9 cellular contexts compared by ENCODE assay signal in genomic region chr12:53624956-53625355, GRCh38. TPM values are rescaled to one million over a fixed set of nuclear protein-coding genes. Genes with fewer than 3 reads are reported as not detected.
DNase-seq lines count a peak whose midpoint lies in the region; ATAC-seq and TF ChIP-seq lines count a peak whose summit lies in the region.
"Had no signal": no experiment of that assay in that cellular context is flagged by ENCODE, and none has a peak within 500 bp of the region (broad histone marks: within the 10 kb centered on the region; RNA-seq: fewer than 3 reads in every experiment).

No MANE protein-coding gene starts in this region.

- peak overlapping the region; percentile 85 for H3K56ac ChIP-seq in mesendoderm (ENCODE audit: low read length)

- no peak overlapping the region for H3K23ac ChIP-seq in mesendoderm (ENCODE audit: low read length)

- peak overlapping the region; percentile 90 for H2AK5ac ChIP-seq in mesendoderm (ENCODE audit: low read length)

- H3K4me3 ChIP-seq in heart right ventricle (peak overlapping the region; percentile 57 to 74 (median 69)), body of pancreas (peak overlapping the region; percentile 34 to 74), mesendoderm (ENCODE audit: low read length) (peak overlapping the region; percentile 61), aorta (ENCODE audit: low read length in 2 of 2) (peak overlapping the region; percentile 84 to 90)

- peaks cover 10% of the 10 kb centered on the region for H3K79me1 ChIP-seq in mesendoderm (ENCODE audit: low read length)

- H3K4me1 ChIP-seq in heart right ventricle (peaks cover 5 to 47% (median 36%) of the 10 kb centered on the region in 9 donors), body of pancreas (peaks cover 34% of the 10 kb centered on the region), mesendoderm (ENCODE audit: control insufficient read depth, low read depth, low read length) (peaks cover 8% of the 10 kb centered on the region), aorta (ENCODE audit: control insufficient read depth in 1 of 2, insufficient read depth in 2 of 2, low read length in 2 of 2) (no peaks in the 10 kb centered on the region)

- no peak overlapping the region for H3K4ac ChIP-seq in mesendoderm (ENCODE audit: low read depth, low read length)

- TF ChIP-seq POLR2A in body of pancreas (IDR thresholded peaks at IDR 0.05), result no peak

- 32 to 51% methylated on average over 4 of the region's 4 CpGs for WGBS in heart right ventricle, 2 donors
- WGBS in body of pancreas, 2 donors, result 25 to 30% methylated on average over 4 of the region's 4 CpGs
- WGBS in mesendoderm (ENCODE audit: extremely low coverage, insufficient coverage, low lambda C conversion rate), result no CpG with 5 or more reads among the region's 4 CpGs
- WGBS in aorta, 2 donors, result 14 to 20% methylated on average over 4 of the region's 4 CpGs

- DNase-seq in heart right ventricle, result no peak
- no peak for DNase-seq in Right ventricle myocardium inferior (ENCODE audit: missing footprints)
- DNase-seq in body of pancreas, result no peak
- DNase-seq in mesendoderm, result no peak
- no peak for DNase-seq in aorta
- DNase-seq in ureter (ENCODE audit: low spot score), result no peak
- DNase-seq in CD1c-positive myeloid dendritic cell (ENCODE audit: extremely low spot score), result no peak
- DNase-seq: activated effector memory CD4-positive, alpha-beta T cell treated with anti-CD3 and anti-CD28 coated beads, Interleukin-2, amount 50 U/mL, for 16 hours had no signal

- H2BK5ac ChIP-seq in mesendoderm (ENCODE audit: low read length), result peak overlapping the region; percentile 17

- H4K5ac ChIP-seq in mesendoderm (ENCODE audit: low read length), result no peak overlapping the region

- H3K27ac ChIP-seq in heart right ventricle (peak overlapping the region; percentile 79 to 98 (median 96)), body of pancreas (peak overlapping the region; percentile 92 to 94 (median 92)), mesendoderm (ENCODE audit: low read depth, low read length) (no peak overlapping the region), aorta (ENCODE audit: low read depth in 1 of 2, low read length in 2 of 2) (peak overlapping the region; percentile 6 to 61)

- intact Hi-C loops in heart right ventricle (cut with DNase I), result loop anchor here in 7 of 10 donors (2.0 to 10.0 kb wide), 6 partner anchors 37 to 83 kb away; partner anchors contain the start of gene ATP5MC2 (in 4 of the 7)
- intact Hi-C loops in Right ventricle myocardium inferior (cut with DNase I), result loop anchor here (2.0 to 5.0 kb wide), 2 partner anchors 33 to 34 kb away; no protein-coding TSS in a partner anchor
- intact Hi-C loops in body of pancreas (cut with DNase I), result loop anchor here (10.0 kb wide), 1 partner anchor 50 kb away; the partner anchor contains the start of gene ATP5MC2
- intact Hi-C loops in aorta (cut with DNase I), result loop anchor here (5.0 to 10.0 kb wide), 4 partner anchors 37 to 83 kb away; partner anchors contain the start of gene ATP5MC2 (in 1 of the 2)

- ATAC-seq in heart right ventricle, result no peak
- no peak for ATAC-seq in Right ventricle myocardium inferior
- no peak for ATAC-seq in body of pancreas
- no peak for ATAC-seq in aorta (ENCODE audit: low FRiP score)
- no peak for ATAC-seq in GM19035 (IDR thresholded peaks at IDR 0.05; ENCODE audit: unreplicated experiment)

- no peak overlapping the region for H3K18ac ChIP-seq in mesendoderm (ENCODE audit: low read length)

- no peak overlapping the region for H2BK15ac ChIP-seq in mesendoderm (replicated peaks; ENCODE audit: low read depth)

- TF ChIP-seq CTCF in heart right ventricle (IDR thresholded peaks at IDR 0.05), result no peak
- TF ChIP-seq CTCF in body of pancreas (IDR thresholded peaks at IDR 0.05), result no peak

- no peaks in the 10 kb centered on the region for H3K27me3 ChIP-seq in heart right ventricle
- no peaks in the 10 kb centered on the region for H3K27me3 ChIP-seq in body of pancreas
- H3K27me3 ChIP-seq in mesendoderm (ENCODE audit: insufficient read depth, low read length, poor library complexity), result no peaks in the 10 kb centered on the region
- H3K27me3 ChIP-seq in aorta (ENCODE audit: control insufficient read depth in 1 of 2, insufficient read depth in 2 of 2, low read length in 1 of 2), result no peaks in the 10 kb centered on the region

- no peak overlapping the region for H2BK120ac ChIP-seq in mesendoderm (ENCODE audit: low read depth, low read length)

- peaks cover 0 to 6% (median 0%) of the 10 kb centered on the region in 9 donors for H3K36me3 ChIP-seq in heart right ventricle
- no peaks in the 10 kb centered on the region for H3K36me3 ChIP-seq in body of pancreas (replicated peaks in 1 of 2; ENCODE audit: insufficient read depth in 1 of 2, low read depth in 2 of 2)
- H3K36me3 ChIP-seq in mesendoderm (ENCODE audit: control insufficient read depth, insufficient read depth, low read length), result no peaks in the 10 kb centered on the region
- no peaks in the 10 kb centered on the region for H3K36me3 ChIP-seq in aorta (ENCODE audit: control insufficient read depth in 1 of 2, insufficient read depth in 2 of 2, low read length in 1 of 2)

- H3K9me3 ChIP-seq in heart right ventricle, result no peaks in the 10 kb centered on the region
- H3K9me3 ChIP-seq in body of pancreas, result no peaks in the 10 kb centered on the region
- no peaks in the 10 kb centered on the region for H3K9me3 ChIP-seq in aorta (ENCODE audit: control insufficient read depth, low read length)

- peak overlapping the region; percentile 79 for H3K9ac ChIP-seq in mesendoderm (ENCODE audit: low read length)

- H3K4me2 ChIP-seq in mesendoderm (ENCODE audit: low read length), result peak overlapping the region; percentile 88

- H4K8ac ChIP-seq in mesendoderm (ENCODE audit: low read depth, low read length), result no peak overlapping the region

- peaks cover 15% of the 10 kb centered on the region for H3K79me2 ChIP-seq in mesendoderm (ENCODE audit: control insufficient read depth, insufficient read depth, low read length)

RNA-seq across cellular contexts. Expression of gene ATF7, which starts 1.2 kb away (rescaled TPM):
- total RNA-seq in heart right ventricle (10 to 100 TPM; 28.2 to 47.8 (median 34.4) TPM), Right ventricle myocardium inferior (39.8 TPM), body of pancreas (10 to 100 TPM; 12.9 to 21.3 TPM), aorta (10 to 100 TPM; 68.4 to 73.5 TPM), ureter (58.3 TPM)
- polyA plus RNA-seq in heart right ventricle (10 to 100 TPM; 12.6 to 23.0 TPM), aorta (10 to 100 TPM; 25.7 to 29.5 TPM)
- polyA plus RNA-seq in mesendoderm (2013, experiment 1 of 2), result 12.6 TPM
- 12.0 TPM for polyA plus RNA-seq in mesendoderm (2013, experiment 2 of 2)

RNA-seq across cellular contexts. Expression of gene ATP5MC2, which starts 50.9 kb away (rescaled TPM):
- 100 to 1,000 TPM; 499 to 627 (median 546) TPM for total RNA-seq in heart right ventricle
- 100 to 1,000 TPM; 526 to 632 TPM for polyA plus RNA-seq in heart right ventricle
- 600 TPM for total RNA-seq in Right ventricle myocardium inferior
- total RNA-seq in body of pancreas, result 100 to 1,000 TPM in 1 of 2 donors, 10 to 100 TPM in 1; 94.3 to 143 TPM
- 458 TPM for polyA plus RNA-seq in mesendoderm (2013, experiment 1 of 2)
- polyA plus RNA-seq in mesendoderm (2013, experiment 2 of 2), result 455 TPM
- 100 to 1,000 TPM; 152 to 183 TPM for total RNA-seq in aorta
- 100 to 1,000 TPM; 389 to 390 TPM for polyA plus RNA-seq in aorta
- total RNA-seq in ureter, result 341 TPM
